Comparison of ENCODE assay signal across 7 cellular contexts in genomic region chr19:31937983-31938382, GRCh38.
"Had no signal": no experiment of that assay in that cellular context is flagged by ENCODE, and none has a peak within 500 bp of the region (broad histone marks: within the 10 kb centered on the region; RNA-seq: fewer than 3 reads in every experiment).

No MANE protein-coding gene starts in this region.

- H3K9me3 ChIP-seq: HAP-1 had no signal

- H3K36me3 ChIP-seq: HAP-1 had no signal

- DNase-seq: GOT3, H7, HFFc6, IMR-90, KG1 had no signal

- H3K4me3 Mint-ChIP-seq: HFFc6 had no signal

- H3K27ac Mint-ChIP-seq: HFFc6 had no signal

- H3K4me3 ChIP-seq: HAP-1, K562 had no signal
